Comparison of ENCODE assay signal across 3 cellular contexts in genomic region chr5:73452215-73452614, GRCh38.
TF ChIP-seq lines count a peak whose summit lies in the region.

No MANE protein-coding gene starts in this region.

TF ChIP-seq in A549, 52 proteins besides CTCF, POLR2A, EP300 and RAD21 (continued from another document):
- TF ChIP-seq BCL3 (IDR thresholded peaks at IDR 0.05) (no peak), CBX8 (IDR thresholded peaks at IDR 0.05) (no peak), JUN (IDR thresholded peaks at IDR 0.05) (no peak), USF2 (IDR thresholded peaks at IDR 0.05) (no peak), SMC3 (IDR thresholded peaks at IDR 0.05) (no peak), HDAC2 (IDR thresholded peaks at IDR 0.05) (no peak), HMGXB4 (CRISPR knock-in tag; IDR thresholded peaks at IDR 0.05; ENCODE audit: borderline replicate concordance) (no peak), ZC3H11A (IDR thresholded peaks at IDR 0.05) (no peak), HEYL (CRISPR knock-in tag; IDR thresholded peaks at IDR 0.05) (no peak)

TF ChIP-seq in GM23338, 12 proteins besides CTCF, POLR2A, EP300 and RAD21 (continued from another document):
- TF ChIP-seq REST (IDR thresholded peaks at IDR 0.05; ENCODE audit: unreplicated experiment) (no peak), CREB1 (CRISPR knock-in tag; IDR thresholded peaks at IDR 0.05; ENCODE audit: low read depth) (no peak), EZH2phosphoT487 (IDR thresholded peaks at IDR 0.05; ENCODE audit: unreplicated experiment) (no peak), POLR2AphosphoS5 (IDR thresholded peaks at IDR 0.05; ENCODE audit: low read depth) (no peak)

TF ChIP-seq in WTC11, 78 proteins besides CTCF, POLR2A, EP300 and RAD21 (continued from another document):
- TF ChIP-seq STAT6 (CRISPR knock-in tag; conservative IDR thresholded peaks at IDR 0.05; ENCODE audit: low read depth) (no peak), JAZF1 (CRISPR knock-in tag; IDR thresholded peaks at IDR 0.05) (no peak), ATF6 (CRISPR knock-in tag; IDR thresholded peaks at IDR 0.05) (no peak)
